ENCODE assay signal across 8 cellular contexts in the genomic region with DNA sequence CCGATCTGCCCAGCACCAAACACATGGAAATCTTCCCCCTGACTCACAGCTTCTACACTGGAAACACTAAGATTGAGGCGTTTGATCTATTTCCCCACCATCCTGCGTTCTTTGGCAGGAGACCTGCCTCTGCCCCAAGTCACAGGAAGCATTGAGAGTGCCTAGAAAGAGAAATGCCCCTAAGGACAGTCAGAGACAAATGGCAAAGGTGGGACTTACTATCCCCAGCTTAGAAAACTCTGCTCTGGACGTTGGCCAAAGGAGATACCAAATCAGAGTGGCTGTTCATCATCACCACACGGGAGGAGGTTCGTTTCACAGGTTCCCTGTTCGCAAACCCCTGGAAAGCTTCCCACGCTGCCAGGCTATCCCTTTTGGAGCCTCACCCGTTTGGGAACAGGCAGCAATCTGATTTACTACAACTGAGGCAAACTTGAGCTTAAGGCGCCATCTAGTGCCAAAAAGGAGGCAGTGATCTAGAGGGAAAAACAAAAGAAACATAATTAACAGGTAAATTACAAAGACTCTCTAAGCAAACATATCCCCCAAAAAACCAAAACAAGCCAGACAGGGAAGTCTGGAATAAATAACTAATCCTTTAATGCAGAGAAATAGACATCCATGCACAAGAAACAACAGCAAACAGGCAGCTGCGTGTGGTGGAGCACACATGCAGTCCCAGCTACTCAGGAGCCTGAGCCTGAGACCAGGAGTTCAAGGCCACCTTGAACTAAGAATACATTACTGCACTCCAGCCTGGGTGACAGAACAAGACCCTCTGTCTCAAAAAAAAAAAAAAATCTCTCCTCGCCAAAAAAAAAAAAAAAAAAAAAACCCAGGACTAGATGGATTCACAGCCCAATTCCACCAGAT. TPM values are rescaled to one million over a fixed set of nuclear protein-coding genes. Genes with fewer than 3 reads are reported as not detected.
DNase-seq lines count a peak whose midpoint lies in the region; ATAC-seq and TF ChIP-seq lines count a peak whose summit lies in the region.

No MANE protein-coding gene starts in this region.

- H3K27me3 ChIP-seq in SU-DHL-6 (ENCODE audit: low read length), result no peaks in the 10 kb centered on the region; the same call in 1 of the 2 replicates
- H3K27me3 ChIP-seq in naive thymus-derived CD4-positive, alpha-beta T cell (ENCODE audit: control insufficient read depth in 2 of 2, insufficient read depth in 2 of 2, low read length in 2 of 2), result peaks cover 0 to 8% of the 10 kb centered on the region in 2 donors

- H3K36me3 ChIP-seq in SU-DHL-6 (ENCODE audit: low read length), result no peaks in the 10 kb centered on the region
- H3K36me3 ChIP-seq in naive thymus-derived CD4-positive, alpha-beta T cell (ENCODE audit: control insufficient read depth in 2 of 3, insufficient read depth in 3 of 3, low read length in 3 of 3), result no peaks in the 10 kb centered on the region

- H3K9me3 Mint-ChIP-seq in naive thymus-derived CD4-positive, alpha-beta T cell, result peaks cover 0 to 48% (median 8%) of the 10 kb centered on the region in 11 donors

- no peaks in the 10 kb centered on the region for H3K4me1 ChIP-seq in naive thymus-derived CD4-positive, alpha-beta T cell (ENCODE audit: control insufficient read depth in 2 of 2, insufficient read depth in 2 of 2, low read length in 2 of 2)

- H4K20me1 ChIP-seq in SU-DHL-6 (ENCODE audit: low read depth, low read length), result no peaks in the 10 kb centered on the region

- H3K4me1 Mint-ChIP-seq in naive thymus-derived CD4-positive, alpha-beta T cell, result no peaks in the 10 kb centered on the region

- POLR2A ChIA-PET in naive thymus-derived CD4-positive, alpha-beta T cell (lab: Charles Lee), result no interaction called here

- peak; percentile 72 for TF ChIP-seq CTCF in SU-DHL-6 (IDR thresholded peaks at IDR 0.05; ENCODE audit: insufficient read depth, low read length, poor library complexity, severe bottlenecking)

- no peak overlapping the region for H3K27ac Mint-ChIP-seq in naive thymus-derived CD4-positive, alpha-beta T cell

- H3K4me3 Mint-ChIP-seq in naive thymus-derived CD4-positive, alpha-beta T cell, result no peak overlapping the region

- H3K27me3 Mint-ChIP-seq in naive thymus-derived CD4-positive, alpha-beta T cell, result peaks cover 16 to 76% (median 67%) of the 10 kb centered on the region in 5 donors

- H3K9ac ChIP-seq in SU-DHL-6 (ENCODE audit: low read length), result no peak overlapping the region

- no peak overlapping the region for H2AFZ ChIP-seq in SU-DHL-6 (ENCODE audit: low read depth, low read length, severe bottlenecking)

- no peaks in the 10 kb centered on the region for H3K9me2 ChIP-seq in SU-DHL-6 (replicated peaks; ENCODE audit: insufficient read depth, low read length)

- intact Hi-C loops in naive thymus-derived CD4-positive, alpha-beta T cell (cut with micrococcal nuclease), result loop anchor here in 1 of 2 donors (5.0 kb wide), 1 partner anchor 1672 kb away; no protein-coding TSS in a partner anchor
- intact Hi-C loops in posterior vena cava (cut with DNase I), result no loop called here

- H3K79me2 ChIP-seq in SU-DHL-6 (ENCODE audit: insufficient read depth, low read length), result no peaks in the 10 kb centered on the region

- no peak overlapping the region for H3K4me2 ChIP-seq in SU-DHL-6 (ENCODE audit: low read depth, low read length, poor library complexity, severe bottlenecking)

- DNase-seq in DMS153 (lab: John Stamatoyannopoulos, UW) (peak; percentile 23), DMS153 treated with DMSO at 0.1 percent for 48 hours (lab: John Stamatoyannopoulos, UW; ENCODE audit: unreplicated experiment) (no peak), HuH-7 (ENCODE audit: low spot score) (peak; percentile 34), iris pigment epithelial cell (ENCODE audit: low read depth) (peak; percentile 36), NCI-H128 (lab: John Stamatoyannopoulos, UW; ENCODE audit: unreplicated experiment) (no peak), posterior vena cava (ENCODE audit: low spot score) (no peak)
- no peak for DNase-seq in naive thymus-derived CD4-positive, alpha-beta T cell

- H3F3A ChIP-seq in SU-DHL-6 (ENCODE audit: insufficient read depth), result no peaks in the 10 kb centered on the region

- CTCF ChIA-PET in naive thymus-derived CD4-positive, alpha-beta T cell (lab: Charles Lee), result interaction anchor here (0.7 kb wide), 1 partner anchor 15 kb away, joined by 3 read pairs; no protein-coding TSS in a partner anchor

- no peak for ATAC-seq in naive thymus-derived CD4-positive, alpha-beta T cell

- H3K36me3 Mint-ChIP-seq in naive thymus-derived CD4-positive, alpha-beta T cell, result peaks cover 0 to 14% (median 0%) of the 10 kb centered on the region in 5 donors

- no peak overlapping the region for H3K27ac ChIP-seq in SU-DHL-6 (ENCODE audit: low read depth, low read length)
- H3K27ac ChIP-seq in naive thymus-derived CD4-positive, alpha-beta T cell (ENCODE audit: low read depth, low read length), result no peak overlapping the region

- H3K9me3 ChIP-seq in SU-DHL-6 (ENCODE audit: insufficient read depth, low read length), result no peaks in the 10 kb centered on the region
- no peaks in the 10 kb centered on the region for H3K9me3 ChIP-seq in naive thymus-derived CD4-positive, alpha-beta T cell (ENCODE audit: control insufficient read depth in 2 of 3, low read length in 3 of 3)

- H3K4me3 ChIP-seq in SU-DHL-6 (ENCODE audit: insufficient read depth, low read length, poor library complexity, severe bottlenecking), result no peak overlapping the region
- H3K4me3 ChIP-seq in naive thymus-derived CD4-positive, alpha-beta T cell (ENCODE audit: low read length), result no peak overlapping the region

RNA-seq across cellular contexts. Expression of a gene that starts 48.4 kb away (rescaled TPM):
- 100 to 1,000 TPM; 168 to 291 (median 239) TPM for total RNA-seq in naive thymus-derived CD4-positive, alpha-beta T cell
- polyA plus RNA-seq in naive thymus-derived CD4-positive, alpha-beta T cell, result 10 to 100 TPM; 46.6 to 52.8 TPM
- 10 to 100 TPM; 58.5 to 70.4 TPM for total RNA-seq in posterior vena cava

Comparison
In these comparisons a context has a peak if more than half of its experiments do, and no peak if none do; other contexts are left out.
1. DNase-seq: peak in DMS153 (single experiment), HuH-7 (single experiment) and iris pigment epithelial cell (single experiment); none in DMS153 treated with DMSO at 0.1 percent for 48 hours (single experiment), NCI-H128 (single experiment), naive thymus-derived CD4-positive, alpha-beta T cell (0 of 9) and posterior vena cava (single experiment).